ENCODE assay signal across 1 cellular context in the genomic region with DNA sequence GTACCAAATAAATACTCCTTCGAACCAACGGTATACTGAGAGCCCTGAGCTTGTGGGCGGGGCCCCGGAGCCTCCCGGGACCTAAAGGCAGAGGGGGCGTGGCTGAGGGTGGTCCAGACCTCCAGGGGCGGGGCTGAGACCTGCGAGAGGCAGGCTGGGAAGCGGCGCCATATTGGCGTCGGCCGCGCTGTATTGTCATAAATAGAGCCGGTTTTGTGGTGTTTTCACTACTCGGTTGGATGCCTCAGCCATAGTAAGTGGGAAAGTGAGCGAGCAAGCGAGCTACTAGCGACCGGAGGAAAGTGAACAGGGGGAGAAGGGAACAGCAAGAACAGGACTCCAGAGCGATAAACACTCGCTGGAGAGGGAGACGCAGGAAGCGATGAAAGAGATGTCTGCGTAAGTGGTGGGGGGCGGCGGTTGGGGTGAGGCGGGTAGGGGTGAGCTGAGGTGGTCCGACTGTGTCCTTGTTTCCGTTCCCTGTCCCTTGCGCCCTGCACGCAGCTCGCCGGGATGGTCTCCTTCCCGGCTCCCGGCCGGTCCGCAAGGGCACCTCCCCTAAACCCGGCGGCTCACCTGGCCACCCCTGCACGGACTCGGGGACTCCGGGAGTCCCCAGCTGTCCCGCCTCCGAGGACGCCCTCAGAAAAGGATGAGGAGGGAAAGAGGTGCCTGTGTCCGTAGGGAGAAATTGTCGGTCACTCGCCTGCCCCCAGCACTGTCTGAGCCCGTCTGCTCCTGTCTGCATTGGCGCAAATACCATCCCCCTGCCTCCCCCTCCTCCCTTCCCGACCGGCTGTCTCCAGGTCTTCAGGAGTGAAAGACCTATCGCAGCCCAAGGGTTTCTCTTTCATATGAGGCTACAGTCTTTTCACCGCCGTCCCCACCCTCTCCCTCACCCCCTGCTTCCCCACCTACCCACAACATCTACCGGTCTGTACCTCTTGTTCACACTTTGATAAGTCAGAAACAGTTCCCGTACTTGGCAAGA.
TF ChIP-seq lines count a peak whose summit lies in the region.

A gene (plus strand): TSS at position 172 of the 991 bp plus-strand sequence. CDS start 211 bp downstream, at position 383.

TF ChIP-seq in HepG2, 621 proteins besides CTCF, POLR2A, EP300 and RAD21 (continued from another document and continues in another):
- TF ChIP-seq, protein P1, sequence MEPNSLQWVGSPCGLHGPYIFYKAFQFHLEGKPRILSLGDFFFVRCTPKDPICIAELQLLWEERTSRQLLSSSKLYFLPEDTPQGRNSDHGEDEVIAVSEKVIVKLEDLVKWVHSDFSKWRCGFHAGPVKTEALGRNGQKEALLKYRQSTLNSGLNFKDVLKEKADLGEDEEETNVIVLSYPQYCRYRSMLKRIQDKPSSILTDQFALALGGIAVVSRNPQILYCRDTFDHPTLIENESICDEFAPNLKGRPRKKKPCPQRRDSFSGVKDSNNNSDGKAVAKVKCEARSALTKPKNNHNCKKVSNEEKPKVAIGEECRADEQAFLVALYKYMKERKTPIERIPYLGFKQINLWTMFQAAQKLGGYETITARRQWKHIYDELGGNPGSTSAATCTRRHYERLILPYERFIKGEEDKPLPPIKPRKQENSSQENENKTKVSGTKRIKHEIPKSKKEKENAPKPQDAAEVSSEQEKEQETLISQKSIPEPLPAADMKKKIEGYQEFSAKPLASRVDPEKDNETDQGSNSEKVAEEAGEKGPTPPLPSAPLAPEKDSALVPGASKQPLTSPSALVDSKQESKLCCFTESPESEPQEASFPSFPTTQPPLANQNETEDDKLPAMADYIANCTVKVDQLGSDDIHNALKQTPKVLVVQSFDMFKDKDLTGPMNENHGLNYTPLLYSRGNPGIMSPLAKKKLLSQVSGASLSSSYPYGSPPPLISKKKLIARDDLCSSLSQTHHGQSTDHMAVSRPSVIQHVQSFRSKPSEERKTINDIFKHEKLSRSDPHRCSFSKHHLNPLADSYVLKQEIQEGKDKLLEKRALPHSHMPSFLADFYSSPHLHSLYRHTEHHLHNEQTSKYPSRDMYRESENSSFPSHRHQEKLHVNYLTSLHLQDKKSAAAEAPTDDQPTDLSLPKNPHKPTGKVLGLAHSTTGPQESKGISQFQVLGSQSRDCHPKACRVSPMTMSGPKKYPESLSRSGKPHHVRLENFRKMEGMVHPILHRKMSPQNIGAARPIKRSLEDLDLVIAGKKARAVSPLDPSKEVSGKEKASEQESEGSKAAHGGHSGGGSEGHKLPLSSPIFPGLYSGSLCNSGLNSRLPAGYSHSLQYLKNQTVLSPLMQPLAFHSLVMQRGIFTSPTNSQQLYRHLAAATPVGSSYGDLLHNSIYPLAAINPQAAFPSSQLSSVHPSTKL (CRISPR knock-in tag; IDR thresholded peaks at IDR 0.05): peak; percentile 22
- TF ChIP-seq PCBP2 (optimal IDR thresholded peaks at IDR 0.05; ENCODE audit: low read depth, low read length, poor library complexity, severe bottlenecking) (no peak), CEBPB (IDR thresholded peaks at IDR 0.05; ENCODE audit: borderline replicate concordance, low read depth, low read length) (no peak), MZF1 (CRISPR knock-in tag; IDR thresholded peaks at IDR 0.05; ENCODE audit: borderline replicate concordance) (no peak), MED1 (CRISPR knock-in tag; IDR thresholded peaks at IDR 0.05) (no peak; the same call in 1 of the 2 replicates), GABPB1 (CRISPR knock-in tag; IDR thresholded peaks at IDR 0.05) (peak; percentile 53; the same call in 1 of the 2 replicates), KLF15 (CRISPR knock-in tag; IDR thresholded peaks at IDR 0.05; ENCODE audit: borderline replicate concordance) (0 out of 2 replicates have a peak, but pooled peaks have one; percentile 37), ERF (CRISPR knock-in tag; IDR thresholded peaks at IDR 0.05) (peak; percentile 41), ZNF20 (CRISPR knock-in tag; IDR thresholded peaks at IDR 0.05) (no peak), ZNF180 (CRISPR knock-in tag; IDR thresholded peaks at IDR 0.05; ENCODE audit: borderline replicate concordance, low read depth) (no peak), ZNF335 (CRISPR knock-in tag; IDR thresholded peaks at IDR 0.05) (peak; percentile 30; the same call in 1 of the 2 replicates), NFYB (CRISPR knock-in tag; IDR thresholded peaks at IDR 0.05) (no peak), NFE2L2 (IDR thresholded peaks at IDR 0.05; ENCODE audit: low read length) (no peak), ZNF44 (CRISPR knock-in tag; IDR thresholded peaks at IDR 0.05) (no peak), AGO1 (IDR thresholded peaks at IDR 0.05; ENCODE audit: low read depth, low read length, poor library complexity, severe bottlenecking) (no peak), ZNF543 (CRISPR knock-in tag; IDR thresholded peaks at IDR 0.05) (no peak), ZKSCAN8 (CRISPR knock-in tag; IDR thresholded peaks at IDR 0.05; ENCODE audit: borderline replicate concordance) (0 out of 2 replicates have a peak, but pooled peaks have one; percentile 34), NPAS2 (CRISPR knock-in tag; IDR thresholded peaks at IDR 0.05; ENCODE audit: borderline replicate concordance) (no peak), GFI1 (CRISPR knock-in tag; IDR thresholded peaks at IDR 0.05; ENCODE audit: borderline replicate concordance) (no peak), RFXANK (CRISPR knock-in tag; IDR thresholded peaks at IDR 0.05) (no peak)
- TF ChIP-seq, protein P2, sequence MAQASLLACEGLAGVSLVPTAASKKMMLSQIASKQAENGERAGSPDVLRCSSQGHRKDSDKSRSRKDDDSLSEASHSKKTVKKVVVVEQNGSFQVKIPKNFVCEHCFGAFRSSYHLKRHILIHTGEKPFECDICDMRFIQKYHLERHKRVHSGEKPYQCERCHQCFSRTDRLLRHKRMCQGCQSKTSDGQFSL (CRISPR knock-in tag; IDR thresholded peaks at IDR 0.05): no peak
- TF ChIP-seq, protein P3, sequence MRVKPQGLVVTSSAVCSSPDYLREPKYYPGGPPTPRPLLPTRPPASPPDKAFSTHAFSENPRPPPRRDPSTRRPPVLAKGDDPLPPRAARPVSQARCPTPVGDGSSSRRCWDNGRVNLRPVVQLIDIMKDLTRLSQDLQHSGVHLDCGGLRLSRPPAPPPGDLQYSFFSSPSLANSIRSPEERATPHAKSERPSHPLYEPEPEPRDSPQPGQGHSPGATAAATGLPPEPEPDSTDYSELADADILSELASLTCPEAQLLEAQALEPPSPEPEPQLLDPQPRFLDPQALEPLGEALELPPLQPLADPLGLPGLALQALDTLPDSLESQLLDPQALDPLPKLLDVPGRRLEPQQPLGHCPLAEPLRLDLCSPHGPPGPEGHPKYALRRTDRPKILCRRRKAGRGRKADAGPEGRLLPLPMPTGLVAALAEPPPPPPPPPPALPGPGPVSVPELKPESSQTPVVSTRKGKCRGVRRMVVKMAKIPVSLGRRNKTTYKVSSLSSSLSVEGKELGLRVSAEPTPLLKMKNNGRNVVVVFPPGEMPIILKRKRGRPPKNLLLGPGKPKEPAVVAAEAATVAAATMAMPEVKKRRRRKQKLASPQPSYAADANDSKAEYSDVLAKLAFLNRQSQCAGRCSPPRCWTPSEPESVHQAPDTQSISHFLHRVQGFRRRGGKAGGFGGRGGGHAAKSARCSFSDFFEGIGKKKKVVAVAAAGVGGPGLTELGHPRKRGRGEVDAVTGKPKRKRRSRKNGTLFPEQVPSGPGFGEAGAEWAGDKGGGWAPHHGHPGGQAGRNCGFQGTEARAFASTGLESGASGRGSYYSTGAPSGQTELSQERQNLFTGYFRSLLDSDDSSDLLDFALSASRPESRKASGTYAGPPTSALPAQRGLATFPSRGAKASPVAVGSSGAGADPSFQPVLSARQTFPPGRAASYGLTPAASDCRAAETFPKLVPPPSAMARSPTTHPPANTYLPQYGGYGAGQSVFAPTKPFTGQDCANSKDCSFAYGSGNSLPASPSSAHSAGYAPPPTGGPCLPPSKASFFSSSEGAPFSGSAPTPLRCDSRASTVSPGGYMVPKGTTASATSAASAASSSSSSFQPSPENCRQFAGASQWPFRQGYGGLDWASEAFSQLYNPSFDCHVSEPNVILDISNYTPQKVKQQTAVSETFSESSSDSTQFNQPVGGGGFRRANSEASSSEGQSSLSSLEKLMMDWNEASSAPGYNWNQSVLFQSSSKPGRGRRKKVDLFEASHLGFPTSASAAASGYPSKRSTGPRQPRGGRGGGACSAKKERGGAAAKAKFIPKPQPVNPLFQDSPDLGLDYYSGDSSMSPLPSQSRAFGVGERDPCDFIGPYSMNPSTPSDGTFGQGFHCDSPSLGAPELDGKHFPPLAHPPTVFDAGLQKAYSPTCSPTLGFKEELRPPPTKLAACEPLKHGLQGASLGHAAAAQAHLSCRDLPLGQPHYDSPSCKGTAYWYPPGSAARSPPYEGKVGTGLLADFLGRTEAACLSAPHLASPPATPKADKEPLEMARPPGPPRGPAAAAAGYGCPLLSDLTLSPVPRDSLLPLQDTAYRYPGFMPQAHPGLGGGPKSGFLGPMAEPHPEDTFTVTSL (CRISPR knock-in tag; IDR thresholded peaks at IDR 0.05; ENCODE audit: borderline replicate concordance): no peak
- TF ChIP-seq, protein P4, sequence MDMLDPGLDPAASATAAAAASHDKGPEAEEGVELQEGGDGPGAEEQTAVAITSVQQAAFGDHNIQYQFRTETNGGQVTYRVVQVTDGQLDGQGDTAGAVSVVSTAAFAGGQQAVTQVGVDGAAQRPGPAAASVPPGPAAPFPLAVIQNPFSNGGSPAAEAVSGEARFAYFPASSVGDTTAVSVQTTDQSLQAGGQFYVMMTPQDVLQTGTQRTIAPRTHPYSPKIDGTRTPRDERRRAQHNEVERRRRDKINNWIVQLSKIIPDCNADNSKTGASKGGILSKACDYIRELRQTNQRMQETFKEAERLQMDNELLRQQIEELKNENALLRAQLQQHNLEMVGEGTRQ (IDR thresholded peaks at IDR 0.05; ENCODE audit: low read depth, low read length): no peak
- TF ChIP-seq, protein P4 (CRISPR knock-in tag; IDR thresholded peaks at IDR 0.05; ENCODE audit: borderline replicate concordance): no peak
- TF ChIP-seq, protein P5, sequence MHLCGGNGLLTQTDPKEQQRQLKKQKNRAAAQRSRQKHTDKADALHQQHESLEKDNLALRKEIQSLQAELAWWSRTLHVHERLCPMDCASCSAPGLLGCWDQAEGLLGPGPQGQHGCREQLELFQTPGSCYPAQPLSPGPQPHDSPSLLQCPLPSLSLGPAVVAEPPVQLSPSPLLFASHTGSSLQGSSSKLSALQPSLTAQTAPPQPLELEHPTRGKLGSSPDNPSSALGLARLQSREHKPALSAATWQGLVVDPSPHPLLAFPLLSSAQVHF (CRISPR knock-in tag; IDR thresholded peaks at IDR 0.05): no peak
- TF ChIP-seq, protein P6, sequence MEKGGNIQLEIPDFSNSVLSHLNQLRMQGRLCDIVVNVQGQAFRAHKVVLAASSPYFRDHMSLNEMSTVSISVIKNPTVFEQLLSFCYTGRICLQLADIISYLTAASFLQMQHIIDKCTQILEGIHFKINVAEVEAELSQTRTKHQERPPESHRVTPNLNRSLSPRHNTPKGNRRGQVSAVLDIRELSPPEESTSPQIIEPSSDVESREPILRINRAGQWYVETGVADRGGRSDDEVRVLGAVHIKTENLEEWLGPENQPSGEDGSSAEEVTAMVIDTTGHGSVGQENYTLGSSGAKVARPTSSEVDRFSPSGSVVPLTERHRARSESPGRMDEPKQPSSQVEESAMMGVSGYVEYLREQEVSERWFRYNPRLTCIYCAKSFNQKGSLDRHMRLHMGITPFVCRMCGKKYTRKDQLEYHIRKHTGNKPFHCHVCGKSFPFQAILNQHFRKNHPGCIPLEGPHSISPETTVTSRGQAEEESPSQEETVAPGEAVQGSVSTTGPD (CRISPR knock-in tag; IDR thresholded peaks at IDR 0.05): peak; percentile 41; the same call in 1 of the 2 replicates
- TF ChIP-seq, protein P7, sequence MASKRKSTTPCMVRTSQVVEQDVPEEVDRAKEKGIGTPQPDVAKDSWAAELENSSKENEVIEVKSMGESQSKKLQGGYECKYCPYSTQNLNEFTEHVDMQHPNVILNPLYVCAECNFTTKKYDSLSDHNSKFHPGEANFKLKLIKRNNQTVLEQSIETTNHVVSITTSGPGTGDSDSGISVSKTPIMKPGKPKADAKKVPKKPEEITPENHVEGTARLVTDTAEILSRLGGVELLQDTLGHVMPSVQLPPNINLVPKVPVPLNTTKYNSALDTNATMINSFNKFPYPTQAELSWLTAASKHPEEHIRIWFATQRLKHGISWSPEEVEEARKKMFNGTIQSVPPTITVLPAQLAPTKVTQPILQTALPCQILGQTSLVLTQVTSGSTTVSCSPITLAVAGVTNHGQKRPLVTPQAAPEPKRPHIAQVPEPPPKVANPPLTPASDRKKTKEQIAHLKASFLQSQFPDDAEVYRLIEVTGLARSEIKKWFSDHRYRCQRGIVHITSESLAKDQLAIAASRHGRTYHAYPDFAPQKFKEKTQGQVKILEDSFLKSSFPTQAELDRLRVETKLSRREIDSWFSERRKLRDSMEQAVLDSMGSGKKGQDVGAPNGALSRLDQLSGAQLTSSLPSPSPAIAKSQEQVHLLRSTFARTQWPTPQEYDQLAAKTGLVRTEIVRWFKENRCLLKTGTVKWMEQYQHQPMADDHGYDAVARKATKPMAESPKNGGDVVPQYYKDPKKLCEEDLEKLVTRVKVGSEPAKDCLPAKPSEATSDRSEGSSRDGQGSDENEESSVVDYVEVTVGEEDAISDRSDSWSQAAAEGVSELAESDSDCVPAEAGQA (IDR thresholded peaks at IDR 0.05; ENCODE audit: low read depth): 0 out of 2 replicates have a peak, but pooled peaks have one; percentile 38
- TF ChIP-seq, protein P7 (CRISPR knock-in tag; IDR thresholded peaks at IDR 0.05; ENCODE audit: borderline replicate concordance): no peak
